11 cellular contexts compared by ENCODE assay signal in the genomic region with DNA sequence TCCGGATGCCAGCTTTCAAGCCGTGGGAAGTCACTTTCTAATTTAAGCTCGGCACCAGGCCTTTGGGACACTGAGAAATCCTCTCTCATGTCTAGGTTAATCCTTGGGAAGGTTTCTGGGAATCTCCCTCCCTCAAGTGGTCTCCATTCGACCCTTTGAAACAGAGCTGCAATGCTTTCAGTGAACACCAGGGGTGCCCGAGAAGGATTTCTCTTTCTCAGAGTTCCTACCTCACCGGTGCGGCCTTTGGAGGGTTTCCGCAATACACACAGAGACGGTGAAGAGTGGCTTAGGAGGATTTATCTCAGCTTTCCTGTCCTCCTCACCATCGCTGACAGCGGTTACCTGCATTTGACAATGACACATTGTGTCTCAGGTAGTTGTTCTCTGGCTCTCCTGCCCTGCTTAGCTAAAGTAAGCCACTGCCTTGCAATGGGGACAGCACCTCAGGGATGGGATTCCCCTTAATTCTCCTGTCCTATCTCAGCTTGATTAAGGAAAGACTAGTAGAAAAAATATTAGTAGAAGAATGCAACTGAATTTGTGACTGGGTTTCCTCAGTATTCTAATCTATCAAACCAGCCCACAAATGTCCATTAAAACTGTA.
DNase-seq lines count a peak whose midpoint lies in the region; ATAC-seq and TF ChIP-seq lines count a peak whose summit lies in the region.
"Had no signal": no experiment of that assay in that cellular context is flagged by ENCODE, and none has a peak within 500 bp of the region (broad histone marks: within the 10 kb centered on the region; RNA-seq: fewer than 3 reads in every experiment).

No MANE protein-coding gene starts in this region.

- 75% methylated on average over 11 of the region's 11 CpGs for WGBS in smooth muscle cell (ENCODE audit: low lambda C conversion rate)

- no peak overlapping the region for H3K27ac Mint-ChIP-seq in CD4-positive, alpha-beta memory T cell

- POLR2A ChIA-PET in CD4-positive, alpha-beta memory T cell (lab: Charles Lee; ENCODE audit: partially characterized antibody): no interaction called here

- H4K20me1 ChIP-seq in smooth muscle cell (ENCODE audit: low read depth): no peaks in the 10 kb centered on the region

- TF ChIP-seq CTCF in WERI-Rb-1 (IDR thresholded peaks at IDR 0.05; ENCODE audit: low read depth, low read length): peak; percentile 59
- peak; percentile 25 for TF ChIP-seq CTCF in smooth muscle cell (IDR thresholded peaks at IDR 0.05; ENCODE audit: borderline replicate concordance, insufficient read depth, poor library complexity, severe bottlenecking)

- H3K9me3 ChIP-seq in WERI-Rb-1 (ENCODE audit: severe bottlenecking): no peaks in the 10 kb centered on the region
- no peaks in the 10 kb centered on the region for H3K9me3 ChIP-seq in smooth muscle cell (replicated peaks; ENCODE audit: low read depth)
- no peaks in the 10 kb centered on the region for H3K9me3 ChIP-seq in CD4-positive, alpha-beta memory T cell (ENCODE audit: control insufficient read depth in 1 of 2, low read length in 2 of 2)
- H3K9me3 ChIP-seq: ascending aorta had no signal

- H3K27ac ChIP-seq in WERI-Rb-1 (no peak overlapping the region), smooth muscle cell (ENCODE audit: low read depth) (no peak overlapping the region)
- no peak overlapping the region for H3K27ac ChIP-seq in CD4-positive, alpha-beta memory T cell (ENCODE audit: low read depth, low read length)
- H3K27ac ChIP-seq: ascending aorta had no signal

- H3K79me2 ChIP-seq in smooth muscle cell (ENCODE audit: low read depth): no peaks in the 10 kb centered on the region

- CTCF ChIA-PET in CD4-positive, alpha-beta memory T cell (lab: Charles Lee; ENCODE audit: partially characterized antibody): interaction anchor here (1.6 kb wide), 1 partner anchor 10 kb away, joined by 4 read pairs; no protein-coding TSS in a partner anchor

- no peak overlapping the region for H3K4me3 Mint-ChIP-seq in CD4-positive, alpha-beta memory T cell

- H3K4me3 ChIP-seq in WERI-Rb-1 (ENCODE audit: low read depth, low read length): no peak overlapping the region
- H3K4me3 ChIP-seq in smooth muscle cell: no peak overlapping the region
- H3K4me3 ChIP-seq in CD4-positive, alpha-beta memory T cell (ENCODE audit: low read length in 2 of 2): no peak overlapping the region
- H3K4me3 ChIP-seq: ascending aorta had no signal

- intact Hi-C loops in CD4-positive, alpha-beta memory T cell (cut with micrococcal nuclease): no loop called here

- H3K27me3 ChIP-seq in WERI-Rb-1 (ENCODE audit: insufficient read depth, low read depth, severe bottlenecking) (peaks cover 54% of the 10 kb centered on the region), smooth muscle cell (ENCODE audit: low read depth) (no peaks in the 10 kb centered on the region)
- H3K27me3 ChIP-seq in CD4-positive, alpha-beta memory T cell (ENCODE audit: insufficient read depth, low read length): no peaks in the 10 kb centered on the region
- H3K27me3 ChIP-seq: ascending aorta had no signal

- H3K4me1 ChIP-seq in smooth muscle cell (ENCODE audit: low read depth): no peaks in the 10 kb centered on the region
- H3K4me1 ChIP-seq in CD4-positive, alpha-beta memory T cell (ENCODE audit: insufficient read depth, low read length): no peaks in the 10 kb centered on the region
- H3K4me1 ChIP-seq: ascending aorta had no signal

- H3K36me3 ChIP-seq in WERI-Rb-1 (no peaks in the 10 kb centered on the region), smooth muscle cell (ENCODE audit: low read depth) (no peaks in the 10 kb centered on the region)
- no peaks in the 10 kb centered on the region for H3K36me3 ChIP-seq in CD4-positive, alpha-beta memory T cell (ENCODE audit: insufficient read depth, low read length)
- H3K36me3 ChIP-seq: ascending aorta had no signal

- H2AFZ ChIP-seq in smooth muscle cell (ENCODE audit: low read depth): no peak overlapping the region

- peak; percentile 1 to 3 for DNase-seq in NCI-H524 (lab: John Stamatoyannopoulos, UW)
- no peak for DNase-seq in NCI-H524 treated with DMSO at 0.1 percent for 48 hours (lab: John Stamatoyannopoulos, UW)
- DNase-seq in WERI-Rb-1: peak; percentile 52
- DNase-seq in smooth muscle cell (lab: John Stamatoyannopoulos, UW; ENCODE audit: unreplicated experiment): no peak
- DNase-seq in CD4-positive, alpha-beta memory T cell: no peak
- DNase-seq in NCI-H1105 treated with DMSO at 0.1 percent for 48 hours (lab: John Stamatoyannopoulos, UW): no peak
- no peak for DNase-seq in NCI-H2196 treated with DMSO at 0.1 percent for 48 hours (lab: John Stamatoyannopoulos, UW; ENCODE audit: unreplicated experiment)
- DNase-seq: activated CD4-positive, alpha-beta T cell treated with anti-CD3 and anti-CD28 coated beads for 4 hours; NCI-H2029 had no signal

- ATAC-seq in HG03354 (IDR thresholded peaks at IDR 0.05; ENCODE audit: poor library complexity, severe bottlenecking, unreplicated experiment): peak; percentile 68

- H3K9me3 Mint-ChIP-seq in CD4-positive, alpha-beta memory T cell: peaks cover 0 to 4% (median 0%) of the 10 kb centered on the region in 8 donors

- H3K9ac ChIP-seq in smooth muscle cell (ENCODE audit: low read depth): no peak overlapping the region

- H3F3A ChIP-seq in smooth muscle cell (ENCODE audit: low read depth): no peaks in the 10 kb centered on the region

- no peaks in the 10 kb centered on the region for H3K4me1 Mint-ChIP-seq in CD4-positive, alpha-beta memory T cell

- no peaks in the 10 kb centered on the region for H3K27me3 Mint-ChIP-seq in CD4-positive, alpha-beta memory T cell

- no peaks in the 10 kb centered on the region for H3K36me3 Mint-ChIP-seq in CD4-positive, alpha-beta memory T cell

- no peak overlapping the region for H3K4me2 ChIP-seq in smooth muscle cell

Comparison
In these comparisons a context has a peak if more than half of its experiments do, and no peak if none do; other contexts are left out.
1. DNase-seq: peak in NCI-H524 (2 of 2) and WERI-Rb-1 (single experiment); none in NCI-H524 treated with DMSO at 0.1 percent for 48 hours (single experiment), smooth muscle cell (single experiment), CD4-positive, alpha-beta memory T cell (0 of 5), NCI-H1105 treated with DMSO at 0.1 percent for 48 hours (single experiment) and NCI-H2196 treated with DMSO at 0.1 percent for 48 hours (single experiment).